Comparison of ENCODE assay signal across 27 cellular contexts in the genomic region with DNA sequence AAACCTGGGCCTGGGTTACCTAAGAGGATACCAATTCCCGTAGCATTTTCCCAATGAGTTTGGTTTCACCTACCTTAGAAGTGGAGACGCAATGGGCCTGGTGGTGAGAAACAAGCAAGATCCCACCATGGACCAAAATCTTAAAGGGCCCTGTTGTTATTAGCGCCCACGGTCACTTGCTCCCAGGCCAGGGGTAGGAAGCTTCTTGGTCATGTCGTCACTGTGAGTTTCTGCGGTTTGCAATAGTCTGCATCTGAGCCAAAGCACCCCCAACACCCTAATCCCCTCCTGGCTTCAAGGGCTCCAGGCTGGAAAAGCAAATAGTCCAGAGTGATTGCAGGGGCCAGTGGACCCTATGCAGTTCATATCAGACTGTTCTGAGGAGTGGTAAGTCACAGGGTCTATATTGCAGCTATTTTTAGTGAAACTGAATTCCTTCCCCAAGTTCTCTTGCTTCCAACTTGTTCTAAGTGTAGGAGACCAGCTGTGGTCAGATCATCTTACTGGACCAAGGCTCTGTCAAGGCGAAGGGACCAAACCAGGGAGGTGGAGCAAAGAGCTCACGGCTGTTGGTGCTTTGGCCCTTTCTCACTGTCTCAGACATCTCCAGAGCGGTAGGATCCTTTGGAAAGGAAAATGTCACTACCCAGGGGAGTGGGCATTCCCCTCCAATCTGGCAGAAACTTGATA.
"Had no signal": no experiment of that assay in that cellular context is flagged by ENCODE, and none has a peak within 500 bp of the region (broad histone marks: within the 10 kb centered on the region; RNA-seq: fewer than 3 reads in every experiment).

No MANE protein-coding gene starts in this region.

- H3K36me3 ChIP-seq: left ventricle myocardium inferior, neural progenitor cell, neutrophil, right atrium auricular region, right lobe of liver, spleen, thyroid gland, transverse colon, upper lobe of left lung, vagina had no signal

- DNase-seq: hypothalamus; immature natural killer cell; kidney; left colon; left ventricle myocardium inferior; mesendoderm; naive thymus-derived CD8-positive, alpha-beta T cell; nephron progenitor cell; occipital lobe; right lobe of liver; small intestine; spleen; stimulated activated CD4-positive, alpha-beta T cell treated with anti-CD3 and anti-CD28 coated beads, Interleukin-4, amount 100 ng/mL, for 4 hours; stimulated activated CD8-positive, alpha-beta memory T cell treated with anti-CD3 and anti-CD28 coated beads, Interleukin-4, amount 100 ng/mL, for 48 hours; stimulated activated naive CD4-positive, alpha-beta T cell treated with Interleukin-2 at 50 U/mL for 16 hours; stimulated activated naive CD8-positive, alpha-beta T cell treated with anti-CD3 and anti-CD28 coated beads, Interleukin-15, amount 100 ng/mL, for 72 hours; testis; thyroid gland; transverse colon; upper lobe of left lung had no signal

- H3K27ac ChIP-seq: left ventricle myocardium inferior, neural progenitor cell, neutrophil, parathyroid adenoma, right atrium auricular region, right lobe of liver, spleen, testis, thyroid gland, transverse colon, upper lobe of left lung, vagina had no signal

- ATAC-seq: left colon; naive thymus-derived CD8-positive, alpha-beta T cell; right lobe of liver; stimulated activated memory B cell treated with anti-CD40 and anti-IgM and Interleukin-4, amounts not matched to agents 10 μg/mL and 1 μg/mL and 100 μg/mL, for 72 hours; stimulated activated naive CD8-positive, alpha-beta T cell treated with anti-CD3 and anti-CD28 coated beads, Interleukin-15, amount 100 ng/mL, for 72 hours had no signal

- H3K4me1 ChIP-seq: left ventricle myocardium inferior, parathyroid adenoma, right atrium auricular region, right lobe of liver, spleen, testis, thyroid gland, transverse colon, upper lobe of left lung, vagina had no signal

- H3K27me3 ChIP-seq: neural progenitor cell, right atrium auricular region, testis, thyroid gland, transverse colon, upper lobe of left lung, vagina had no signal

- H3K4me3 ChIP-seq: left ventricle myocardium inferior, lung, neural progenitor cell, right atrium auricular region, right lobe of liver, spleen, testis, thyroid gland, transverse colon, upper lobe of left lung, vagina had no signal

- H3K9me3 ChIP-seq: left ventricle myocardium inferior, neutrophil, right atrium auricular region, right lobe of liver, spleen, testis, thyroid gland, transverse colon, upper lobe of left lung, vagina had no signal

- H3K9ac ChIP-seq: neural progenitor cell, parathyroid adenoma had no signal
